ENCODE assay signal across 12 cellular contexts in genomic region chr22:23137468-23137867, GRCh38. TPM values are rescaled to one million over a fixed set of nuclear protein-coding genes. Genes with fewer than 3 reads are reported as not detected.
DNase-seq lines count a peak whose midpoint lies in the region; ATAC-seq, FAIRE-seq and TF ChIP-seq lines count a peak whose summit lies in the region.
"Had no signal": no experiment of that assay in that cellular context is flagged by ENCODE, and none has a peak within 500 bp of the region (broad histone marks: within the 10 kb centered on the region; RNA-seq: fewer than 3 reads in every experiment).

No MANE protein-coding gene starts in this region.

- no peaks in the 10 kb centered on the region for H3K27me3 ChIP-seq in Karpas-422 (ENCODE audit: low read length)

- H3K4me2 ChIP-seq in Karpas-422 (ENCODE audit: low read depth, low read length, poor library complexity, severe bottlenecking): peak overlapping the region; percentile 63

- DNase-seq in T-helper 2 cell treated with Interferon-gamma antibody and Interleukin-4, amounts not matched to agents 5 μg/mL and 100 μg/mL, for 36 hours (ENCODE audit: low spot score): no peak
- no peak for DNase-seq in T-helper 2 cell
- DNase-seq in Karpas-422: peak; percentile 58
- DNase-seq in activated naive CD8-positive, alpha-beta T cell treated with anti-CD3 and anti-CD28 coated beads, Interleukin-2, amount 50 U/mL, for 24 hours: no peak
- no peak for DNase-seq in NCI-H1694 treated with DMSO at 0.1 percent for 48 hours (lab: John Stamatoyannopoulos, UW)
- DNase-seq in H54 (ENCODE audit: insufficient read length, low spot score): no peak
- DNase-seq: 8988T; kidney; NCI-H2171; stimulated activated CD4-positive, alpha-beta T cell treated with anti-CD3 and anti-CD28 coated beads, Interleukin-4, amount 100 ng/mL, for 1 hour had no signal

- no peak for ATAC-seq in activated naive CD8-positive, alpha-beta T cell treated with anti-CD3 and anti-CD28 coated beads, Interleukin-2, amount 50 U/mL, for 24 hours
- ATAC-seq in stimulated activated memory B cell treated with anti-CD40 and anti-IgM and Interleukin-4, amounts not matched to agents 10 μg/mL and 1 μg/mL and 100 μg/mL, for 72 hours: no peak
- ATAC-seq in GM21367 (IDR thresholded peaks at IDR 0.05; ENCODE audit: unreplicated experiment): no peak

- no peaks in the 10 kb centered on the region for H3K9me3 Mint-ChIP-seq in T-helper 2 cell treated with Interferon-gamma antibody and Interleukin-4, amounts not matched to agents 5 μg/mL and 100 μg/mL, for 36 hours
- H3K9me3 Mint-ChIP-seq in activated naive CD8-positive, alpha-beta T cell treated with anti-CD3 and anti-CD28 coated beads, Interleukin-2, amount 50 U/mL, for 24 hours: no peaks in the 10 kb centered on the region
- no peaks in the 10 kb centered on the region for H3K9me3 Mint-ChIP-seq in stimulated activated memory B cell treated with anti-CD40 and anti-IgM and Interleukin-4, amounts not matched to agents 10 μg/mL and 1 μg/mL and 100 μg/mL, for 72 hours

- H3K27me3 Mint-ChIP-seq in T-helper 2 cell treated with Interferon-gamma antibody and Interleukin-4, amounts not matched to agents 5 μg/mL and 100 μg/mL, for 36 hours (ENCODE audit: low read depth): no peaks in the 10 kb centered on the region
- H3K27me3 Mint-ChIP-seq in activated naive CD8-positive, alpha-beta T cell treated with anti-CD3 and anti-CD28 coated beads, Interleukin-2, amount 50 U/mL, for 24 hours: no peaks in the 10 kb centered on the region
- H3K27me3 Mint-ChIP-seq in stimulated activated memory B cell treated with anti-CD40 and anti-IgM and Interleukin-4, amounts not matched to agents 10 μg/mL and 1 μg/mL and 100 μg/mL, for 72 hours: no peaks in the 10 kb centered on the region

- no peaks in the 10 kb centered on the region for H3K36me3 ChIP-seq in Karpas-422 (ENCODE audit: insufficient read depth, low read length)

- H4K20me1 ChIP-seq in Karpas-422 (ENCODE audit: insufficient read depth, low read depth, low read length): no peaks in the 10 kb centered on the region

- no peak overlapping the region for H3K4me3 Mint-ChIP-seq in T-helper 2 cell treated with Interferon-gamma antibody and Interleukin-4, amounts not matched to agents 5 μg/mL and 100 μg/mL, for 36 hours
- no peak overlapping the region for H3K4me3 Mint-ChIP-seq in activated naive CD8-positive, alpha-beta T cell treated with anti-CD3 and anti-CD28 coated beads, Interleukin-2, amount 50 U/mL, for 24 hours
- no peak overlapping the region for H3K4me3 Mint-ChIP-seq in stimulated activated memory B cell treated with anti-CD40 and anti-IgM and Interleukin-4, amounts not matched to agents 10 μg/mL and 1 μg/mL and 100 μg/mL, for 72 hours

- peak overlapping the region; percentile 93 for H3K27ac ChIP-seq in Karpas-422 (ENCODE audit: low read length)

- H3K4me1 Mint-ChIP-seq in T-helper 2 cell treated with Interferon-gamma antibody and Interleukin-4, amounts not matched to agents 5 μg/mL and 100 μg/mL, for 36 hours (ENCODE audit: low read depth): peaks cover 42% of the 10 kb centered on the region
- H3K4me1 Mint-ChIP-seq in activated naive CD8-positive, alpha-beta T cell treated with anti-CD3 and anti-CD28 coated beads, Interleukin-2, amount 50 U/mL, for 24 hours: peaks cover 54% of the 10 kb centered on the region
- peaks cover 44% of the 10 kb centered on the region for H3K4me1 Mint-ChIP-seq in stimulated activated memory B cell treated with anti-CD40 and anti-IgM and Interleukin-4, amounts not matched to agents 10 μg/mL and 1 μg/mL and 100 μg/mL, for 72 hours

- FAIRE-seq in H54 (lab: Jason Lieb, UNC): no peak
- FAIRE-seq: kidney had no signal

- peak overlapping the region; percentile 94 for H3K27ac Mint-ChIP-seq in T-helper 2 cell treated with Interferon-gamma antibody and Interleukin-4, amounts not matched to agents 5 μg/mL and 100 μg/mL, for 36 hours
- peak overlapping the region; percentile 84 for H3K27ac Mint-ChIP-seq in activated naive CD8-positive, alpha-beta T cell treated with anti-CD3 and anti-CD28 coated beads, Interleukin-2, amount 50 U/mL, for 24 hours
- peak overlapping the region; percentile 81 for H3K27ac Mint-ChIP-seq in stimulated activated memory B cell treated with anti-CD40 and anti-IgM and Interleukin-4, amounts not matched to agents 10 μg/mL and 1 μg/mL and 100 μg/mL, for 72 hours

- H3K4me1 ChIP-seq in Karpas-422 (ENCODE audit: low read length): peaks cover 71% of the 10 kb centered on the region

- no peaks in the 10 kb centered on the region for H3K79me2 ChIP-seq in Karpas-422 (ENCODE audit: low read length)

- no peak for TF ChIP-seq POLR2A in H54 (IDR thresholded peaks at IDR 0.05; ENCODE audit: low read depth, low read length)

- H3K36me3 Mint-ChIP-seq in T-helper 2 cell treated with Interferon-gamma antibody and Interleukin-4, amounts not matched to agents 5 μg/mL and 100 μg/mL, for 36 hours (ENCODE audit: low read depth): no peaks in the 10 kb centered on the region
- H3K36me3 Mint-ChIP-seq in activated naive CD8-positive, alpha-beta T cell treated with anti-CD3 and anti-CD28 coated beads, Interleukin-2, amount 50 U/mL, for 24 hours (ENCODE audit: low read depth): no peaks in the 10 kb centered on the region
- no peaks in the 10 kb centered on the region for H3K36me3 Mint-ChIP-seq in stimulated activated memory B cell treated with anti-CD40 and anti-IgM and Interleukin-4, amounts not matched to agents 10 μg/mL and 1 μg/mL and 100 μg/mL, for 72 hours

- H3K4me3 ChIP-seq in Karpas-422 (ENCODE audit: low read length): peak overlapping the region; percentile 6; the same call in 1 of the 2 replicates

- H3K9ac ChIP-seq in Karpas-422 (ENCODE audit: low read length): peak overlapping the region; percentile 67

- H3K9me2 ChIP-seq in Karpas-422 (replicated peaks; ENCODE audit: insufficient read depth, low read length): no peaks in the 10 kb centered on the region

- no peaks in the 10 kb centered on the region for H3K9me3 ChIP-seq in Karpas-422 (ENCODE audit: low read length)

- no peak overlapping the region for H2AFZ ChIP-seq in Karpas-422 (ENCODE audit: low read length)

RNA-seq across cellular contexts. Expression of gene RSPH14, which starts 4.3 kb away (rescaled TPM):
- 2.6 and 3.1 TPM in 2 replicates for total RNA-seq in Karpas-422 (2014; rRNA removed; shearing (Covaris generic); ENCODE audit: low replicate concordance)

RNA-seq across cellular contexts. Expression of gene RAB36, which starts 7.8 kb away (rescaled TPM):
- total RNA-seq in Karpas-422 (2014; rRNA removed; shearing (Covaris generic); ENCODE audit: low replicate concordance): 4.0 and 10.6 TPM in 2 replicates

RNA-seq across cellular contexts. Expression of gene BCR, which starts 42.8 kb away (rescaled TPM):
- total RNA-seq in Karpas-422 (2014; rRNA removed; shearing (Covaris generic); ENCODE audit: low replicate concordance): 29.7 and 40.5 TPM in 2 replicates
